In genomic region chr6:169677096-169677495, GRCh38 we compare ENCODE assay signal across 20 cellular contexts.
"Had no signal": no experiment of that assay in that cellular context is flagged by ENCODE, and none has a peak within 500 bp of the region (broad histone marks: within the 10 kb centered on the region; RNA-seq: fewer than 3 reads in every experiment).

No MANE protein-coding gene starts in this region.

- H3K9me3 ChIP-seq: tibial artery had no signal

- H3K4me3 Mint-ChIP-seq: activated CD4-positive, alpha-beta T cell treated with anti-CD3 and anti-CD28 coated beads for 36 hours; activated naive CD8-positive, alpha-beta T cell treated with anti-CD3 and anti-CD28 coated beads for 36 hours; mesothelial cell of epicardium; natural killer cell; stimulated activated naive CD8-positive, alpha-beta T cell treated with anti-CD3 and anti-CD28 coated beads, Interleukin-15, Interleukin-2, amounts not matched to agents 100 ng/mL and 50 ng/mL, for 24 hours had no signal

- DNase-seq: activated CD4-positive, alpha-beta T cell treated with anti-CD3 and anti-CD28 coated beads for 36 hours; activated CD4-positive, alpha-beta T cell treated with anti-CD3 and anti-CD28 coated beads, Interleukin-2, amount 50 U/mL, for 48 hours; activated naive CD4-positive, alpha-beta T cell treated with Interleukin-2 at 50 U/mL for 16 hours; activated naive CD8-positive, alpha-beta T cell treated with anti-CD3 and anti-CD28 coated beads for 36 hours; activated T-cell treated with anti-CD3 and anti-CD28 coated beads, Interleukin-2, amount 50 U/mL, for 48 hours; amygdala; cerebellar nuclear complex; heart left ventricle; left ventricle myocardium inferior; natural killer cell; stimulated activated CD4-positive, alpha-beta T cell treated with anti-CD3 and anti-CD28 coated beads, Interleukin-12 subunit alpha, Interleukin-12 subunit beta, amount 100 ng/mL, for 4 hours; stimulated activated CD4-positive, alpha-beta T cell treated with anti-CD3 and anti-CD28 coated beads, Interleukin-4, amount 100 ng/mL, for 4 hours; substantia nigra; T-helper 1 cell; T-helper 9 cell; tibial artery had no signal

- H3K27me3 Mint-ChIP-seq: activated CD4-positive, alpha-beta T cell treated with anti-CD3 and anti-CD28 coated beads for 36 hours; activated naive CD8-positive, alpha-beta T cell treated with anti-CD3 and anti-CD28 coated beads for 36 hours; stimulated activated naive CD8-positive, alpha-beta T cell treated with anti-CD3 and anti-CD28 coated beads, Interleukin-15, Interleukin-2, amounts not matched to agents 100 ng/mL and 50 ng/mL, for 24 hours had no signal

- H3K4me1 ChIP-seq: tibial artery had no signal

- H3K4me1 Mint-ChIP-seq: activated CD4-positive, alpha-beta T cell treated with anti-CD3 and anti-CD28 coated beads for 36 hours; activated naive CD8-positive, alpha-beta T cell treated with anti-CD3 and anti-CD28 coated beads for 36 hours; natural killer cell had no signal

- H3K27me3 ChIP-seq: heart left ventricle, tibial artery had no signal

- H3K27ac Mint-ChIP-seq: activated CD4-positive, alpha-beta T cell treated with anti-CD3 and anti-CD28 coated beads for 36 hours; activated naive CD8-positive, alpha-beta T cell treated with anti-CD3 and anti-CD28 coated beads for 36 hours; mesothelial cell of epicardium; natural killer cell; stimulated activated naive CD8-positive, alpha-beta T cell treated with anti-CD3 and anti-CD28 coated beads, Interleukin-15, Interleukin-2, amounts not matched to agents 100 ng/mL and 50 ng/mL, for 24 hours had no signal

- H3K27ac ChIP-seq: coronary artery, epithelial cell of prostate, heart left ventricle, left ventricle myocardium inferior, tibial artery had no signal

- H3K9me3 Mint-ChIP-seq: stimulated activated naive CD8-positive, alpha-beta T cell treated with anti-CD3 and anti-CD28 coated beads, Interleukin-15, Interleukin-2, amounts not matched to agents 100 ng/mL and 50 ng/mL, for 24 hours had no signal

- H3K4me3 ChIP-seq: coronary artery, heart left ventricle, left ventricle myocardium inferior, tibial artery had no signal
